Comparison of ENCODE assay signal across 11 cellular contexts in the genomic region with DNA sequence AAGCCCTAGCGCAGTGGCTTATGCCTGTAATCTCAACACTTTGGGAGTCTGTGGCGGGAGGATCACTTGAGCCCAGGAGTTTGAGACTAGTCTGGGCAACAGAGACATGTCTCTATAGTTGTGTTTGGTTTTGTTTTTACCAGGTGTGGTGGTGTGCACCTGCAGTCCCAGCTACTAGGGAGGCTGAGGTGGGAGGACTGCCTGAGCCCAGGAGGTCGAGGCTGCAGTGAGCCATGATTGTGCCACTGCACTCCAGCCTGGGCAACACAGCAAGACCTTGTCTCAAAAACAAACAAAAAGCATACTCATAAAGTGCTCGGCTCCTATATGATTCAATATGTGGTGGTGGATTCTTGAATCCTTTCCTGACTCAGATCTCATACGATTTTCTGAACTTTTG. TPM values are rescaled to one million over a fixed set of nuclear protein-coding genes. Genes with fewer than 3 reads are reported as not detected.
DNase-seq lines count a peak whose midpoint lies in the region; ATAC-seq and TF ChIP-seq lines count a peak whose summit lies in the region.
"Not testable (repeated sequence)": the region's sequence is repeated elsewhere in the genome, so short reads cannot be mapped to it uniquely, and the experiment has no call there.
"Had no signal": no experiment of that assay in that cellular context is flagged by ENCODE, and none has a peak within 500 bp of the region (broad histone marks: within the 10 kb centered on the region; RNA-seq: fewer than 3 reads in every experiment).

No MANE protein-coding gene starts in this region.

- intact Hi-C loops in CD8-positive, alpha-beta T cell (cut with DNase I, micrococcal nuclease) = not testable (repeated sequence)

- not testable (repeated sequence) for H3K9me3 ChIP-seq in CD8-positive, alpha-beta T cell (ENCODE audit: low read length); hepatocyte (ENCODE audit: low read depth)

- WGBS in hepatocyte (ENCODE audit: low lambda C conversion rate, missing lambda C conversion rate) = 93% methylated on average over 5 of the region's 5 CpGs

- ATAC-seq in CD8-positive, alpha-beta T cell = not testable (repeated sequence)

- CTCF ChIA-PET in CD8-positive, alpha-beta T cell (lab: Charles Lee) = interaction anchor here (1.4 kb wide), 1 partner anchor 620 kb away, joined by 3 read pairs; no protein-coding TSS in a partner anchor
- CTCF ChIA-PET in activated CD4-positive, alpha-beta T cell treated with anti-CD3 and anti-CD28 coated beads, Interleukin-2, amount 10 ng/mL, durations not matched to agents 7 days and 5 days (lab: Charles Lee) = interaction anchor here (0.9 to 1.9 kb wide), 2 partner anchors 15 to 69 kb away, joined by 3 to 6 read pairs; a partner anchor contains a TSS

- TF ChIP-seq CTCF in CD8-positive, alpha-beta T cell (IDR thresholded peaks at IDR 0.05); hepatocyte (IDR thresholded peaks at IDR 0.05; ENCODE audit: poor library complexity); osteocyte (IDR thresholded peaks at IDR 0.05): not testable (repeated sequence)

- H3K36me3 ChIP-seq in CD8-positive, alpha-beta T cell (ENCODE audit: insufficient read depth, low read length); hepatocyte (replicated peaks; ENCODE audit: insufficient read depth, low read depth): not testable (repeated sequence)

- peaks cover 27% of the 10 kb centered on the region for H3K4me1 Mint-ChIP-seq in CD8-positive, alpha-beta T cell (ENCODE audit: low read depth)
- H3K4me1 Mint-ChIP-seq in activated CD4-positive, alpha-beta T cell treated with anti-CD3 and anti-CD28 coated beads, Interleukin-2, amount 10 ng/mL, durations not matched to agents 7 days and 5 days = peaks cover 24% of the 10 kb centered on the region
- peaks cover 25% of the 10 kb centered on the region for H3K4me1 Mint-ChIP-seq in activated naive CD4-positive, alpha-beta T cell treated with anti-CD3 and anti-CD28 coated beads, Interleukin-2, amount 50 U/mL, for 24 hours
- H3K4me1 Mint-ChIP-seq in osteocyte (ENCODE audit: unreplicated experiment) = peaks cover 23% of the 10 kb centered on the region

- POLR2A ChIA-PET in CD8-positive, alpha-beta T cell (lab: Charles Lee) = interaction anchor here (3.3 kb wide), 1 partner anchor 25 kb away, joined by 42 read pairs; a partner anchor contains a TSS
- POLR2A ChIA-PET in activated CD4-positive, alpha-beta T cell treated with anti-CD3 and anti-CD28 coated beads, Interleukin-2, amount 10 ng/mL, durations not matched to agents 7 days and 5 days (lab: Charles Lee) = not testable (repeated sequence)

- not testable (repeated sequence) for H3K4me3 ChIP-seq in CD8-positive, alpha-beta T cell (ENCODE audit: low read depth, low read length); hepatocyte

- not testable (repeated sequence) for H3K9me2 ChIP-seq in hepatocyte (replicated peaks; ENCODE audit: insufficient read depth)

- peaks cover 36% of the 10 kb centered on the region for H3K79me2 ChIP-seq in hepatocyte

- peak overlapping the region; percentile 41 for H3K27ac Mint-ChIP-seq in CD8-positive, alpha-beta T cell
- peak overlapping the region; percentile 31 for H3K27ac Mint-ChIP-seq in activated CD4-positive, alpha-beta T cell treated with anti-CD3 and anti-CD28 coated beads, Interleukin-2, amount 10 ng/mL, durations not matched to agents 7 days and 5 days
- peak overlapping the region; percentile 17 for H3K27ac Mint-ChIP-seq in activated naive CD4-positive, alpha-beta T cell treated with anti-CD3 and anti-CD28 coated beads, Interleukin-2, amount 50 U/mL, for 24 hours
- H3K27ac Mint-ChIP-seq in osteocyte (ENCODE audit: unreplicated experiment) = not testable (repeated sequence)

- not testable (repeated sequence) for H3K27me3 ChIP-seq in CD8-positive, alpha-beta T cell (ENCODE audit: insufficient read depth, low read length); hepatocyte

- not testable (repeated sequence) for H2AFZ ChIP-seq in hepatocyte

- H3K9me3 Mint-ChIP-seq in CD8-positive, alpha-beta T cell; activated CD4-positive, alpha-beta T cell treated with anti-CD3 and anti-CD28 coated beads, Interleukin-2, amount 10 ng/mL, durations not matched to agents 7 days and 5 days; activated naive CD4-positive, alpha-beta T cell treated with anti-CD3 and anti-CD28 coated beads, Interleukin-2, amount 50 U/mL, for 24 hours; osteocyte (ENCODE audit: unreplicated experiment): not testable (repeated sequence)

- peak overlapping the region; percentile 82 for H3K4me2 ChIP-seq in hepatocyte

- not testable (repeated sequence) for H3K27ac ChIP-seq in CD8-positive, alpha-beta T cell (ENCODE audit: low read depth, low read length); hepatocyte

- H3K27me3 Mint-ChIP-seq in CD8-positive, alpha-beta T cell (ENCODE audit: low read depth); activated CD4-positive, alpha-beta T cell treated with anti-CD3 and anti-CD28 coated beads, Interleukin-2, amount 10 ng/mL, durations not matched to agents 7 days and 5 days; activated naive CD4-positive, alpha-beta T cell treated with anti-CD3 and anti-CD28 coated beads, Interleukin-2, amount 50 U/mL, for 24 hours; osteocyte (ENCODE audit: unreplicated experiment): not testable (repeated sequence)

- H3K36me3 Mint-ChIP-seq in CD8-positive, alpha-beta T cell = peaks cover 25% of the 10 kb centered on the region
- not testable (repeated sequence) for H3K36me3 Mint-ChIP-seq in activated CD4-positive, alpha-beta T cell treated with anti-CD3 and anti-CD28 coated beads, Interleukin-2, amount 10 ng/mL, durations not matched to agents 7 days and 5 days (ENCODE audit: low read depth); activated naive CD4-positive, alpha-beta T cell treated with anti-CD3 and anti-CD28 coated beads, Interleukin-2, amount 50 U/mL, for 24 hours; osteocyte (ENCODE audit: unreplicated experiment)

- peaks cover 17% of the 10 kb centered on the region for H3K4me1 ChIP-seq in CD8-positive, alpha-beta T cell (ENCODE audit: insufficient read depth, low read length)
- H3K4me1 ChIP-seq in hepatocyte (ENCODE audit: insufficient read depth) = peaks cover 14% of the 10 kb centered on the region

- not testable (repeated sequence) for DNase-seq in CD8-positive, alpha-beta T cell; activated CD4-positive, alpha-beta T cell treated with anti-CD3 and anti-CD28 coated beads, Interleukin-2, amount 10 ng/mL, durations not matched to agents 7 days and 5 days; hepatocyte (ENCODE audit: low spot score); osteocyte (ENCODE audit: extremely low spot score, unreplicated experiment)
- DNase-seq in NCI-H82 (lab: John Stamatoyannopoulos, UW) = peak; percentile 49

- H4K20me1 ChIP-seq in hepatocyte (ENCODE audit: insufficient read depth, poor library complexity, severe bottlenecking) = peaks cover 11% of the 10 kb centered on the region

- peak overlapping the region; percentile 55 for H3K4me3 Mint-ChIP-seq in CD8-positive, alpha-beta T cell
- peak overlapping the region; percentile 54 for H3K4me3 Mint-ChIP-seq in activated CD4-positive, alpha-beta T cell treated with anti-CD3 and anti-CD28 coated beads, Interleukin-2, amount 10 ng/mL, durations not matched to agents 7 days and 5 days
- peak overlapping the region; percentile 61 for H3K4me3 Mint-ChIP-seq in activated naive CD4-positive, alpha-beta T cell treated with anti-CD3 and anti-CD28 coated beads, Interleukin-2, amount 50 U/mL, for 24 hours
- peak overlapping the region; percentile 48 for H3K4me3 Mint-ChIP-seq in osteocyte (ENCODE audit: unreplicated experiment)

RNA-seq across cellular contexts. Expression of a gene that starts 1.6 kb away (rescaled TPM):
- 100 to 1,000 TPM; 128 to 130 TPM for total RNA-seq in CD8-positive, alpha-beta T cell
- total RNA-seq in activated CD4-positive, alpha-beta T cell treated with anti-CD3 and anti-CD28 coated beads, Interleukin-2, amount 10 ng/mL, durations not matched to agents 7 days and 5 days = 10 to 100 TPM; 57.3 to 61.9 TPM
- total RNA-seq in hepatocyte (76.8 and 82.9 TPM in 2 replicates), osteocyte (130 and 136 TPM in 2 replicates)
- 61.5 and 65.9 TPM in 2 replicates for polyA plus RNA-seq in hepatocyte

RNA-seq across cellular contexts. Expression of a gene that starts 26.7 kb away (rescaled TPM):
- total RNA-seq in CD8-positive, alpha-beta T cell = 1 to 10 TPM; 8.7 to 9.9 TPM
- total RNA-seq in activated CD4-positive, alpha-beta T cell treated with anti-CD3 and anti-CD28 coated beads, Interleukin-2, amount 10 ng/mL, durations not matched to agents 7 days and 5 days = 10 to 100 TPM in 1 of 2 experiments, 1 to 10 TPM in 1; 8.8 to 10.6 TPM
- total RNA-seq in hepatocyte (24.9 and 26.7 TPM in 2 replicates), osteocyte (18.0 and 20.7 TPM in 2 replicates)
- 14.3 and 20.1 TPM in 2 replicates for polyA plus RNA-seq in hepatocyte

RNA-seq across cellular contexts. Expression of a gene that starts 26.8 kb away (rescaled TPM):
- not detected for total RNA-seq in CD8-positive, alpha-beta T cell
- under 1 TPM in 1 of 2 experiments, not detected in 1; 0.25 TPM for total RNA-seq in activated CD4-positive, alpha-beta T cell treated with anti-CD3 and anti-CD28 coated beads, Interleukin-2, amount 10 ng/mL, durations not matched to agents 7 days and 5 days
- total RNA-seq in hepatocyte = 0.13 and 0.16 TPM in 2 replicates
- polyA plus RNA-seq in hepatocyte = 0.12 and 0.31 TPM in 2 replicates
- not detected in 2 replicates for total RNA-seq in osteocyte
- total RNA-seq: activated naive CD4-positive, alpha-beta T cell treated with anti-CD3 and anti-CD28 coated beads, Interleukin-2, amount 50 U/mL, for 72 hours; endothelial cell of umbilical vein; G401; HT1080; Right ventricle myocardium inferior had no signal
